Comparison of ENCODE assay signal across 16 cellular contexts in the genomic region with DNA sequence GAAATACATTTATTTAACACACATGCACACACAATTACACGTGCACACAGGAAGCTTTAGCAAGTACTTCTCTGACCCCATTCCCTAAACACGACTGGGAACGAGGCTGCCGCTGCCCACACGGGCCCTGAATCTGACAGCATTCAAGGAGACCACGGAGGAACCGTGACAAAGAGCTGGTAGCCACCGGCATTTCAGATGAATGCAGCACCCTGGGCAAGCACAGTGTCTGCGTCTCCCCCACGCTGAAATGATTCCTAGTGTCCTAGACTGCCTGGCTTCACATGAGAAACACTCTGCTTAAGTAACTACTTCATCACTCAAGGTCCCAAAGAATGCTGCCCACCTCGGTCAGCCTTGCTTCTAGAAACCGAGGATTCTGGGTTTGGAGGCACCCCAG.
DNase-seq lines count a peak whose midpoint lies in the region; ATAC-seq and TF ChIP-seq lines count a peak whose summit lies in the region.
"Had no signal": no experiment of that assay in that cellular context is flagged by ENCODE, and none has a peak within 500 bp of the region (broad histone marks: within the 10 kb centered on the region; RNA-seq: fewer than 3 reads in every experiment).

No MANE protein-coding gene starts in this region.

- H3K9me3 Mint-ChIP-seq in endothelial cell (ENCODE audit: unreplicated experiment): no peaks in the 10 kb centered on the region
- H3K9me3 Mint-ChIP-seq: activated T-helper 1 cell treated with anti-CD3 and anti-CD28 coated beads, Interleukin-12 subunit alpha, Interleukin-12 subunit beta, Interleukin-2, Interleukin-4 antibody, amounts not matched to agents 30 ng/mL and 10 ng/mL and 1 ng/mL, durations not matched to agents 14 hours and 24 hours and 36 hours; natural killer cell treated with Interleukin-12 subunit alpha and Interleukin-12 subunit beta and Interleukin-15 and Interleukin-18, amount 100 ng/mL, for 72 hours had no signal

- peaks cover 6% of the 10 kb centered on the region for H3K27me3 Mint-ChIP-seq in endothelial cell (ENCODE audit: unreplicated experiment)
- H3K27me3 Mint-ChIP-seq: natural killer cell treated with Interleukin-12 subunit alpha and Interleukin-12 subunit beta and Interleukin-15 and Interleukin-18, amount 100 ng/mL, for 72 hours had no signal

- no peak for TF ChIP-seq POLR2A in suprapubic skin (IDR thresholded peaks at IDR 0.05)

- H3K4me1 ChIP-seq in osteoblast (ENCODE audit: insufficient read depth, low read length) (peaks cover 13% of the 10 kb centered on the region), suprapubic skin (peaks cover 60% of the 10 kb centered on the region)

- H3K79me2 ChIP-seq in osteoblast (ENCODE audit: insufficient read depth, low read length): peaks cover 21% of the 10 kb centered on the region

- H3K36me3 Mint-ChIP-seq in endothelial cell (ENCODE audit: low read depth, unreplicated experiment): peaks cover 6% of the 10 kb centered on the region
- H3K36me3 Mint-ChIP-seq: natural killer cell treated with Interleukin-12 subunit alpha and Interleukin-12 subunit beta and Interleukin-15 and Interleukin-18, amount 100 ng/mL, for 72 hours had no signal

- H2AFZ ChIP-seq in osteoblast (ENCODE audit: low read length): no peak overlapping the region

- H3K27ac ChIP-seq in VCaP (peak overlapping the region; percentile 88), osteoblast (ENCODE audit: low read depth, low read length) (no peak overlapping the region), suprapubic skin (no peak overlapping the region)
- H3K27ac ChIP-seq: adrenal gland had no signal

- TF ChIP-seq CTCF in VCaP (conservative IDR thresholded peaks at IDR 0.05) (no peak), endothelial cell (IDR thresholded peaks at IDR 0.05; ENCODE audit: unreplicated experiment) (no peak), osteoblast (IDR thresholded peaks at IDR 0.05; ENCODE audit: extremely low read depth, low read depth, low read length) (no peak), suprapubic skin (IDR thresholded peaks at IDR 0.05) (no peak)

- peak overlapping the region; percentile 19 for H3K4me3 Mint-ChIP-seq in endothelial cell (ENCODE audit: unreplicated experiment)
- H3K4me3 Mint-ChIP-seq: activated T-helper 1 cell treated with anti-CD3 and anti-CD28 coated beads, Interleukin-12 subunit alpha, Interleukin-12 subunit beta, Interleukin-2, Interleukin-4 antibody, amounts not matched to agents 30 ng/mL and 10 ng/mL and 1 ng/mL, durations not matched to agents 14 hours and 24 hours and 36 hours; natural killer cell treated with Interleukin-12 subunit alpha and Interleukin-12 subunit beta and Interleukin-15 and Interleukin-18, amount 100 ng/mL, for 72 hours had no signal

- H3K9me3 ChIP-seq in osteoblast (ENCODE audit: low read depth, low read length) (no peaks in the 10 kb centered on the region), suprapubic skin (no peaks in the 10 kb centered on the region)
- H3K9me3 ChIP-seq: adrenal gland, Caco-2 had no signal

- H3K27me3 ChIP-seq in osteoblast (ENCODE audit: insufficient read depth, low read length): no peaks in the 10 kb centered on the region
- H3K27me3 ChIP-seq in suprapubic skin: no peaks in the 10 kb centered on the region
- H3K27me3 ChIP-seq: adrenal gland had no signal

- H4K20me1 ChIP-seq in osteoblast (ENCODE audit: insufficient read depth, low read length): no peaks in the 10 kb centered on the region

- H3K27ac Mint-ChIP-seq in endothelial cell (ENCODE audit: unreplicated experiment): no peak overlapping the region
- H3K27ac Mint-ChIP-seq: activated T-helper 1 cell treated with anti-CD3 and anti-CD28 coated beads, Interleukin-12 subunit alpha, Interleukin-12 subunit beta, Interleukin-2, Interleukin-4 antibody, amounts not matched to agents 30 ng/mL and 10 ng/mL and 1 ng/mL, durations not matched to agents 14 hours and 24 hours and 36 hours; natural killer cell treated with Interleukin-12 subunit alpha and Interleukin-12 subunit beta and Interleukin-15 and Interleukin-18, amount 100 ng/mL, for 72 hours had no signal

- no peak for ATAC-seq in HG02678 (IDR thresholded peaks at IDR 0.05; ENCODE audit: unreplicated experiment)
- ATAC-seq: K562; natural killer cell treated with Interleukin-12 subunit alpha and Interleukin-12 subunit beta and Interleukin-15 and Interleukin-18, amount 100 ng/mL, for 72 hours had no signal

- peaks cover 26% of the 10 kb centered on the region for H3K4me1 Mint-ChIP-seq in endothelial cell (ENCODE audit: unreplicated experiment)

- TF ChIP-seq EP300 in suprapubic skin (IDR thresholded peaks at IDR 0.05): no peak

- H3K4me2 ChIP-seq in osteoblast (ENCODE audit: insufficient read depth, low read length): no peak overlapping the region

- WGBS in suprapubic skin: 93% methylated on average over 12 of the region's 12 CpGs

- DNase-seq in endothelial cell (ENCODE audit: low spot score): no peak
- peak; percentile 48 for DNase-seq in osteoblast (ENCODE audit: insufficient read length, low spot score, missing footprints)
- peak; percentile 55 to 74 for DNase-seq in suprapubic skin (ENCODE audit: low spot score in 2 of 2)
- DNase-seq in stimulated activated CD4-positive, alpha-beta T cell treated with anti-CD3 and anti-CD28 coated beads, Interleukin-4, amount 100 ng/mL, for 24 hours: no peak
- no peak for DNase-seq in stimulated activated CD8-positive, alpha-beta memory T cell treated with anti-CD3 and anti-CD28 coated beads, Interleukin-4, amount 100 ng/mL, for 48 hours
- DNase-seq: AML-193, Caco-2, caudate nucleus, NCI-H446 treated with DMSO at 0.1 percent for 48 hours, RPMI8226 had no signal

- H3K36me3 ChIP-seq in osteoblast (ENCODE audit: insufficient read depth, low read length): no peaks in the 10 kb centered on the region
- no peaks in the 10 kb centered on the region for H3K36me3 ChIP-seq in suprapubic skin
- H3K36me3 ChIP-seq: adrenal gland had no signal

- H3K4me3 ChIP-seq in osteoblast (ENCODE audit: insufficient read depth, low read length) (no peak overlapping the region), suprapubic skin (no peak overlapping the region)
- H3K4me3 ChIP-seq: adrenal gland, K562 had no signal

Comparison
In these comparisons a context has a peak if more than half of its experiments do, and no peak if none do; other contexts are left out.
1. DNase-seq: peak in osteoblast (single experiment) and suprapubic skin (2 of 2); none in endothelial cell (single experiment), stimulated activated CD4-positive, alpha-beta T cell treated with anti-CD3 and anti-CD28 coated beads, Interleukin-4, amount 100 ng/mL, for 24 hours (single experiment) and stimulated activated CD8-positive, alpha-beta memory T cell treated with anti-CD3 and anti-CD28 coated beads, Interleukin-4, amount 100 ng/mL, for 48 hours (single experiment).